In the genomic region with DNA sequence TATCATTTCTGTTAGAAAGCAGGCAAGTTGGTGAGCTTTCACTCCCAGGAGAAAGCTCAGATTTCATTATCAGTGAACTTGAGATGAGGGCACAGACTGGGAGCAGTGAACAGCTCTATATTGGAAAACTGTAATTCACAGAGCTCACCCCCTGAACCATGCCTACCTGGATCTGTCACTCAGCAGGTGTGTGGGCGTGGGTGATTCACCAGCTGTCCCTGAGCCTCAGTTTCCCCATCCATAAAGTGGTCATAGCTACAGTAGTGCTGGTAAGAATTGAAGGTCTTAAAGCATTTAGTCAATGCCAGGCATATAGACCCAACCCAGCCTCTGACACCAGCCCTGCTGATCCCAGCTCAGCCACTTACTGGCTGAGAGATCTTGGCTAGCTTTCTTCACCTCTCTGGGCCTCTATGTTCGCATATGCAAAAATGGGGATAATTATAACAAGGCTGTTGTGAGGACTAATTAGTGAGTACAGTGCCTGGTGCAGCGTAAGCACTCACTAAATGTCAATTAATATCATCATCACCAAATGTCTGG, we compare ENCODE assay signal across 15 cellular contexts. TPM values are rescaled to one million over a fixed set of nuclear protein-coding genes. Genes with fewer than 3 reads are reported as not detected.
DNase-seq lines count a peak whose midpoint lies in the region; ATAC-seq, FAIRE-seq and TF ChIP-seq lines count a peak whose summit lies in the region.
"Had no signal": no experiment of that assay in that cellular context is flagged by ENCODE, and none has a peak within 500 bp of the region (broad histone marks: within the 10 kb centered on the region; RNA-seq: fewer than 3 reads in every experiment).

No MANE protein-coding gene starts in this region.

- peaks cover 1 to 5% of the 10 kb centered on the region in 2 experiments; a peak in 1 of 4 replicates for H3K27me3 ChIP-seq in GM12878 (replicated peaks in 1 of 2; ENCODE audit: control insufficient read depth in 2 of 2, insufficient read depth in 2 of 2, low read length in 1 of 2)
- H3K27me3 ChIP-seq: Peyer's patch, vagina had no signal

- CTCF ChIA-PET in GM12878 (lab: Yijun Ruan, JAX), result interaction anchor here (0.6 to 3.5 kb wide), 13 partner anchors 9 to 314 kb away, joined by 3 to 36 read pairs (median 5); no protein-coding TSS in a partner anchor

- no TSS peak for BruUV-seq in GM12878 (replicated peaks; lab: Mats Ljungman, UMichigan)

- SMC1A ChIA-PET in GM12878 (lab: Charles Lee; ENCODE audit: uncharacterized antibody, unreplicated experiment), result interaction anchor here (1.3 to 2.0 kb wide), 3 partner anchors 117 to 311 kb away, joined by 5 to 7 read pairs (median 5); no protein-coding TSS in a partner anchor

- H3K79me2 ChIP-seq in GM12878 (ENCODE audit: control insufficient read depth, insufficient read depth, low read length), result no peaks in the 10 kb centered on the region
- H3K79me2 ChIP-seq: hepatocyte had no signal

- in situ Hi-C loops in Caki2 (cut with HindIII; ENCODE audit: low pct_unique_long_range_greater_than_20kb, low sequenced_read_pairs), result no loop called here
- in situ Hi-C loops in GM12878 (cut with MboI), result loop anchor here (5.0 kb wide), 1 partner anchor 283 kb away; no protein-coding TSS in a partner anchor

- RAD21 ChIA-PET in GM12878 (lab: Charles Lee; ENCODE audit: unreplicated experiment), result interaction anchor here (0.7 to 2.4 kb wide), 5 partner anchors 18 to 283 kb away, joined by 3 to 15 read pairs (median 4); no protein-coding TSS in a partner anchor

- 0% methylated on average over 3 of the region's 3 CpGs for WGBS in GM12878 (ENCODE audit: insufficient coverage, insufficient replicate concordance, low lambda C conversion rate, missing lambda C conversion rate)

- no peak overlapping the region for H3K9ac ChIP-seq in GM12878 (ENCODE audit: control insufficient read depth, insufficient read depth, low read length)

- no peaks in the 10 kb centered on the region; the same call in 1 of the 2 replicates for H4K20me1 ChIP-seq in GM12878 (ENCODE audit: control insufficient read depth, insufficient read depth)

- no peaks in the 10 kb centered on the region for H3K36me3 ChIP-seq in GM12878 (ENCODE audit: control insufficient read depth in 2 of 2, insufficient read depth in 2 of 2, low read length in 1 of 2)
- H3K36me3 ChIP-seq: pancreas, Peyer's patch, vagina had no signal

- H3K36me3 Mint-ChIP-seq in nephron progenitor cell (ENCODE audit: low read depth), result no peaks in the 10 kb centered on the region

- TF ChIP-seq EP300 in GM12878 (IDR thresholded peaks at IDR 0.05; ENCODE audit: borderline replicate concordance in 1 of 2, control insufficient read depth in 1 of 2, low read depth in 2 of 2, low read length in 2 of 2), result no peak

- no peak overlapping the region for H3K4me2 ChIP-seq in GM12878 (ENCODE audit: control insufficient read depth, insufficient read depth)
- H3K4me2 ChIP-seq: hepatocyte had no signal

- no peaks in the 10 kb centered on the region; the same call in 1 of the 2 replicates for H3K4me1 ChIP-seq in GM12878 (ENCODE audit: control insufficient read depth, insufficient read depth, low read length)
- H3K4me1 ChIP-seq: pancreas had no signal

- POLR2A ChIA-PET in GM12878 (lab: Charles Lee), result interaction anchor here (0.6 kb wide), 1 partner anchor 49 kb away, joined by 8 read pairs; no protein-coding TSS in a partner anchor

- peak; percentile 17 for DNase-seq in Caki2 (ENCODE audit: low read depth)
- DNase-seq in GM12878 (ENCODE audit: low read depth, low spot score), result no peak
- DNase-seq in nephron progenitor cell, result no peak
- no peak for DNase-seq in medulla oblongata (ENCODE audit: extremely low spot score)
- no peak for DNase-seq in urothelium cell line (ENCODE audit: low spot score)
- DNase-seq in activated T-cell treated with anti-CD3 and anti-CD28 coated beads for 4 hours, result no peak

- peaks cover 25% of the 10 kb centered on the region for H3K27me3 Mint-ChIP-seq in nephron progenitor cell (ENCODE audit: low read depth, poor library complexity)

- H2AFZ ChIP-seq in GM12878 (ENCODE audit: control insufficient read depth, low read depth, low read length), result no peak overlapping the region
- H2AFZ ChIP-seq: hepatocyte had no signal

- TF ChIP-seq RAD21 in GM12878 (IDR thresholded peaks at IDR 0.05; ENCODE audit: insufficient read depth, low read depth, low read length), result no peak

- no peak overlapping the region for H3K4me3 ChIP-seq in GM12878
- H3K4me3 ChIP-seq: esophagus muscularis mucosa, hepatocyte, lung, pancreas, Peyer's patch, vagina had no signal

- TF ChIP-seq CTCF in GM12878 (IDR thresholded peaks at IDR 0.05 in 2 of 3, conservative IDR thresholded peaks at IDR 0.05 in 1 of 3; ENCODE audit: control insufficient read depth in 2 of 3, extremely low read depth in 1 of 3, insufficient read depth in 1 of 3, low read depth in 3 of 3, low read length in 3 of 3) (no peak), nephron progenitor cell (IDR thresholded peaks at IDR 0.05) (no peak)

- peak overlapping the region; percentile 44 for H3K4me3 Mint-ChIP-seq in nephron progenitor cell
- H3K4me3 Mint-ChIP-seq: activated CD4-positive, alpha-beta T cell treated with anti-CD3 and anti-CD28 coated beads, Interleukin-2, amount 10 ng/mL, durations not matched to agents 24 days and 14 days had no signal

- ATAC-seq in HG02642 (IDR thresholded peaks at IDR 0.05; ENCODE audit: poor library complexity, unreplicated experiment) (peak; percentile 5), GM12878 (peak; percentile 44), HG03439 (IDR thresholded peaks at IDR 0.05; ENCODE audit: unreplicated experiment) (no peak)

- peak; percentile 7 for FAIRE-seq in GM12878 (lab: Jason Lieb, UNC)
- FAIRE-seq in urothelium cell line (lab: Jason Lieb, UNC), result no peak
- FAIRE-seq: pancreas had no signal

- TF ChIP-seq POLR2A in GM12878 (IDR thresholded peaks at IDR 0.05; ENCODE audit: low read depth, low read length), result no peak

- no peaks in the 10 kb centered on the region for H3K9me3 ChIP-seq in GM12878 (replicated peaks; ENCODE audit: control insufficient read depth, insufficient read depth, low read length)
- H3K9me3 ChIP-seq: esophagus muscularis mucosa, pancreas, Peyer's patch, vagina had no signal

- intact Hi-C loops in GM12878 (cut with micrococcal nuclease; ENCODE audit: unreplicated experiment), result loop anchor here (1.0 to 5.0 kb wide), 3 partner anchors 117 to 315 kb away; no protein-coding TSS in a partner anchor

- H3K9me3 Mint-ChIP-seq in nephron progenitor cell, result no peaks in the 10 kb centered on the region
- H3K9me3 Mint-ChIP-seq: activated CD4-positive, alpha-beta T cell treated with anti-CD3 and anti-CD28 coated beads, Interleukin-2, amount 10 ng/mL, durations not matched to agents 24 days and 14 days had no signal

- H3K4me1 Mint-ChIP-seq in nephron progenitor cell, result peaks cover 44% of the 10 kb centered on the region

- no peak overlapping the region for H3K27ac ChIP-seq in GM12878 (ENCODE audit: control insufficient read depth, insufficient read depth)
- H3K27ac ChIP-seq: esophagus muscularis mucosa, pancreas, Peyer's patch, vagina had no signal

- H3K27ac Mint-ChIP-seq in nephron progenitor cell, result peak overlapping the region; percentile 83
- H3K27ac Mint-ChIP-seq: activated CD4-positive, alpha-beta T cell treated with anti-CD3 and anti-CD28 coated beads, Interleukin-2, amount 10 ng/mL, durations not matched to agents 24 days and 14 days had no signal

TF ChIP-seq in GM12878, 131 proteins besides CTCF, POLR2A, EP300 and RAD21 (continues in another document):
- TF ChIP-seq, protein P1, sequence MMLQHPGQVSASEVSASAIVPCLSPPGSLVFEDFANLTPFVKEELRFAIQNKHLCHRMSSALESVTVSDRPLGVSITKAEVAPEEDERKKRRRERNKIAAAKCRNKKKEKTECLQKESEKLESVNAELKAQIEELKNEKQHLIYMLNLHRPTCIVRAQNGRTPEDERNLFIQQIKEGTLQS (IDR thresholded peaks at IDR 0.05; ENCODE audit: borderline replicate concordance, extremely low read depth, low read depth, low read length), result no peak
- TF ChIP-seq CREB1 (IDR thresholded peaks at IDR 0.05; ENCODE audit: low read depth), result no peak
- TF ChIP-seq BACH1 (IDR thresholded peaks at IDR 0.05; ENCODE audit: borderline replicate concordance), result no peak
- no peak for TF ChIP-seq FOXK2 (IDR thresholded peaks at IDR 0.05)
- no peak for TF ChIP-seq SRF (IDR thresholded peaks at IDR 0.05; ENCODE audit: low read depth in 2 of 2, low read length in 2 of 2)
- TF ChIP-seq HDAC6 (IDR thresholded peaks at IDR 0.05; ENCODE audit: unreplicated experiment), result no peak
- no peak for TF ChIP-seq PML (IDR thresholded peaks at IDR 0.05; ENCODE audit: low read length)
- TF ChIP-seq ZBED1 (IDR thresholded peaks at IDR 0.05; ENCODE audit: borderline replicate concordance), result no peak
- TF ChIP-seq ATF7 (IDR thresholded peaks at IDR 0.05; ENCODE audit: low read depth), result no peak
- TF ChIP-seq FOS (IDR thresholded peaks at IDR 0.05; ENCODE audit: borderline replicate concordance, extremely low read depth, insufficient read length), result no peak
- no peak for TF ChIP-seq RB1 (IDR thresholded peaks at IDR 0.05; ENCODE audit: borderline replicate concordance)

RNA-seq across cellular contexts. Expression of a gene that starts 10.6 kb away (rescaled TPM):
- 1.5 TPM in 1 of 2 replicates, not detected in the other for total RNA-seq in Caki2 (2014; rRNA removed; shearing (Covaris generic); ENCODE audit: low replicate concordance)
- total RNA-seq in GM12878 (2013; cell fraction: nucleolus; rRNA removed), result not detected in 2 replicates
- total RNA-seq in GM12878 (2014; rRNA removed) (not detected in 2 replicates), GM12878 (2014; rRNA removed; fragmentation: Illumina TruSeq; extraction: Trizol) (not detected in 2 replicates), GM12878 (2021) (not detected in 2 replicates)
- polyA plus RNA-seq in GM12878 (2011; ENCODE audit: low read depth), result not detected
- polyA plus RNA-seq in GM12878 (2011; rRNA removed) (not detected in 2 replicates), GM12878 (2014; fragmentation: Illumina TruSeq; extraction: Trizol) (not detected in 2 replicates), GM12878 (2014; fragmentation: Nextera tagmentation; extraction: Ambion mirVana) (not detected), GM12878 (2014; rRNA removed) (not detected in 2 replicates), GM12878 (2016; fragmentation: Nextera tagmentation; extraction: Ambion mirVana) (not detected)
- polyA plus RNA-seq in GM12878 (2011; cell fraction: cytosol; rRNA removed), result 0.03 TPM in 1 of 2 replicates, not detected in the other
- polyA plus RNA-seq in GM12878 (2011; cell fraction: nucleus; rRNA removed), result 0.06 and 0.07 TPM in 2 replicates
- not detected in 2 replicates for polyA plus RNA-seq in GM12878 (2012)
- not detected in 2 replicates for polyA minus RNA-seq in GM12878 (2011; rRNA and poly(A)+ RNA removed)
- polyA minus RNA-seq in GM12878 (2011; cell fraction: cytosol; rRNA and poly(A)+ RNA removed), result not detected in 2 replicates
- not detected in 2 replicates for polyA minus RNA-seq in GM12878 (2011; cell fraction: nucleus; rRNA and poly(A)+ RNA removed)
